Comparison of ENCODE assay signal across 20 cellular contexts in genomic region chr19:38513762-38514167, GRCh38.
DNase-seq lines count a peak whose midpoint lies in the region; ATAC-seq and TF ChIP-seq lines count a peak whose summit lies in the region.
"Had no signal": no experiment of that assay in that cellular context is flagged by ENCODE, and none has a peak within 500 bp of the region (broad histone marks: within the 10 kb centered on the region; RNA-seq: fewer than 3 reads in every experiment).

No MANE protein-coding gene starts in this region.

- H3K4me3 ChIP-seq in GM12865 (ENCODE audit: low read depth, low read length): no peak overlapping the region
- H3K4me3 ChIP-seq: cardiac muscle cell, SK-N-MC, thyroid gland had no signal

- POLR2A ChIA-PET in T-cell (lab: Charles Lee): no interaction called here

- no peaks in the 10 kb centered on the region for H3K9me3 Mint-ChIP-seq in T-cell
- H3K9me3 Mint-ChIP-seq: CD8-positive, alpha-beta memory T cell; WTC11 had no signal

- H3K27ac Mint-ChIP-seq in T-cell: peak overlapping the region in 1 of 2 donors; percentile 27
- H3K27ac Mint-ChIP-seq: WTC11 had no signal

- TF ChIP-seq CTCF in GM12865 (IDR thresholded peaks at IDR 0.05; ENCODE audit: insufficient read depth, low read depth, low read length, missing control alignments): no peak

- ATAC-seq in T-cell (replicated peaks in 1 of 4) (peak; percentile 11 to 53 (median 30)), GM19035 (IDR thresholded peaks at IDR 0.05; ENCODE audit: unreplicated experiment) (no peak)
- ATAC-seq: WTC11 had no signal

- peaks cover 6 to 16% (median 13%) of the 10 kb centered on the region in 3 donors for H3K4me1 Mint-ChIP-seq in T-cell
- H3K4me1 Mint-ChIP-seq: WTC11 had no signal

- CTCF ChIA-PET in T-cell (lab: Charles Lee): interaction anchor here in 1 of 2 donors (0.5 to 1.0 kb wide), 3 partner anchors 25 to 417 kb away, joined by 3 read pairs; partner anchors contain the start of genes FAM98C, MRPS12 and SARS2

- H3K27me3 Mint-ChIP-seq in T-cell: no peaks in the 10 kb centered on the region

- no peaks in the 10 kb centered on the region for H3K36me3 Mint-ChIP-seq in T-cell
- H3K36me3 Mint-ChIP-seq: CD8-positive, alpha-beta memory T cell had no signal

- DNase-seq in CD1c-positive myeloid dendritic cell (ENCODE audit: extremely low spot score) (peak; percentile 21), GM12865 (ENCODE audit: low read depth) (peak; percentile 41), T-cell (peak in 1 of 34 experiments; percentile 9), NCI-H2171 (lab: John Stamatoyannopoulos, UW) (no peak), activated gamma-delta T cell (lab: John Stamatoyannopoulos, UW) (no peak)
- DNase-seq in central memory CD4-positive, alpha-beta T cell: peak; percentile 31
- DNase-seq: activated effector memory CD4-positive, alpha-beta T cell treated with anti-CD3 and anti-CD28 coated beads, Interleukin-2, amount 50 U/mL, for 16 hours; CD8-positive, alpha-beta memory T cell; DMS153; Kasumi-1; NCI-H1105; NCI-H2029 treated with DMSO at 0.1 percent for 48 hours; stimulated activated CD4-positive, alpha-beta T cell treated with anti-CD3 and anti-CD28 coated beads, Interleukin-2, amount 100 ng/mL, for 24 hours; stimulated activated naive CD4-positive, alpha-beta T cell; T1000; thyroid gland had no signal

- no peak overlapping the region for H3K4me3 Mint-ChIP-seq in T-cell
- H3K4me3 Mint-ChIP-seq: WTC11 had no signal

Comparison
In these comparisons a context has a peak if more than half of its experiments do, and no peak if none do; other contexts are left out.
1. DNase-seq: peak in CD1c-positive myeloid dendritic cell (single experiment), GM12865 (single experiment) and central memory CD4-positive, alpha-beta T cell (single experiment); none in NCI-H2171 (single experiment) and activated gamma-delta T cell (single experiment).